9 cellular contexts compared by ENCODE assay signal in genomic region chr1:234543442-234544093, GRCh38.
A peak's percentile ranks its signal among the peaks of the same experiment; 100 is the strongest.
DNase-seq lines count a peak whose midpoint lies in the region; ATAC-seq and TF ChIP-seq lines count a peak whose summit lies in the region.
"Had no signal": no experiment of that assay in that cellular context is flagged by ENCODE, and none has a peak within 500 bp of the region (broad histone marks: within the 10 kb centered on the region; RNA-seq: fewer than 3 reads in every experiment).

No MANE protein-coding gene starts in this region.

- no peak for TF ChIP-seq CTCF in vagina (IDR thresholded peaks at IDR 0.05)

- peak overlapping the region; percentile 57 for H3K27ac Mint-ChIP-seq in activated naive CD4-positive, alpha-beta T cell treated with anti-CD3 and anti-CD28 coated beads, Interleukin-2, amount 50 U/mL, for 24 hours

- H3K4me3 ChIP-seq in muscle layer of duodenum (ENCODE audit: low read depth in 1 of 2, low read length in 2 of 2) (no peak overlapping the region), vagina (no peak overlapping the region)

- no peak overlapping the region for H3K4me3 Mint-ChIP-seq in activated naive CD4-positive, alpha-beta T cell treated with anti-CD3 and anti-CD28 coated beads, Interleukin-2, amount 50 U/mL, for 24 hours

- H3K9me3 Mint-ChIP-seq in activated naive CD4-positive, alpha-beta T cell treated with anti-CD3 and anti-CD28 coated beads, Interleukin-2, amount 50 U/mL, for 24 hours = no peaks in the 10 kb centered on the region

- DNase-seq in activated naive CD4-positive, alpha-beta T cell treated with anti-CD3 and anti-CD28 coated beads, Interleukin-2, amount 50 U/mL, for 16 hours = no peak
- DNase-seq in ecto neural progenitor cell (ENCODE audit: low spot score) = peak; percentile 31
- peak in 1 of 2 donors; percentile 84 for DNase-seq in vagina (ENCODE audit: extremely low spot score in 2 of 2)
- DNase-seq in NCI-H1694 (lab: John Stamatoyannopoulos, UW) = no peak
- DNase-seq in activated CD4-positive, alpha-beta T cell treated with anti-CD3 and anti-CD28 coated beads, Interleukin-2, amount 50 U/mL, for 1 hour = no peak
- DNase-seq: DMS 273 treated with DMSO at 0.1 percent for 48 hours had no signal

- H3K4me1 Mint-ChIP-seq in activated naive CD4-positive, alpha-beta T cell treated with anti-CD3 and anti-CD28 coated beads, Interleukin-2, amount 50 U/mL, for 24 hours = peaks cover 17% of the 10 kb centered on the region

- peaks cover 27 to 64% of the 10 kb centered on the region in 2 donors for H3K4me1 ChIP-seq in muscle layer of duodenum (ENCODE audit: control insufficient read depth in 1 of 2, insufficient read depth in 2 of 2, low read length in 2 of 2)
- H3K4me1 ChIP-seq in vagina = peaks cover 65% of the 10 kb centered on the region

- TF ChIP-seq POLR2A in vagina (IDR thresholded peaks at IDR 0.05) = no peak

- H3K36me3 ChIP-seq in muscle layer of duodenum (ENCODE audit: control insufficient read depth in 1 of 2, insufficient read depth in 2 of 2, low read length in 2 of 2) (no peaks in the 10 kb centered on the region), vagina (no peaks in the 10 kb centered on the region)

- no peaks in the 10 kb centered on the region for H3K27me3 Mint-ChIP-seq in activated naive CD4-positive, alpha-beta T cell treated with anti-CD3 and anti-CD28 coated beads, Interleukin-2, amount 50 U/mL, for 24 hours

- H3K27me3 ChIP-seq in muscle layer of duodenum (ENCODE audit: low read depth, low read length) = no peaks in the 10 kb centered on the region
- H3K27me3 ChIP-seq in vagina = no peaks in the 10 kb centered on the region

- H3K9me3 ChIP-seq in muscle layer of duodenum (ENCODE audit: control insufficient read depth in 1 of 2, low read length in 2 of 2) = no peaks in the 10 kb centered on the region
- no peaks in the 10 kb centered on the region for H3K9me3 ChIP-seq in vagina

- intact Hi-C loops in vagina (cut with DNase I) = no loop called here

- H3K27ac ChIP-seq in muscle layer of duodenum (ENCODE audit: low read length) = peak overlapping the region; percentile 89
- peak overlapping the region; percentile 91 for H3K27ac ChIP-seq in vagina

- no peak for ATAC-seq in HG03354 (IDR thresholded peaks at IDR 0.05; ENCODE audit: poor library complexity, severe bottlenecking, unreplicated experiment)

- H3K36me3 Mint-ChIP-seq in activated naive CD4-positive, alpha-beta T cell treated with anti-CD3 and anti-CD28 coated beads, Interleukin-2, amount 50 U/mL, for 24 hours = no peaks in the 10 kb centered on the region
